Comparison of ENCODE assay signal across 1 cellular context in genomic region chr7:106071999-106072714, GRCh38.
TF ChIP-seq lines count a peak whose summit lies in the region.

No MANE protein-coding gene starts in this region.

TF ChIP-seq in HepG2, 621 proteins besides CTCF, POLR2A, EP300 and RAD21 (continued from another document and continues in another):
- TF ChIP-seq PATZ1 (CRISPR knock-in tag; IDR thresholded peaks at IDR 0.05) (peak; percentile 18; the same call in 1 of the 2 replicates), SMAD9 (CRISPR knock-in tag; IDR thresholded peaks at IDR 0.05) (no peak), ZNF770 (CRISPR knock-in tag; IDR thresholded peaks at IDR 0.05) (no peak), ZMAT3 (CRISPR knock-in tag; conservative IDR thresholded peaks at IDR 0.05) (peak; percentile 36; the same call in 1 of the 2 replicates), AGO2 (optimal IDR thresholded peaks at IDR 0.05; ENCODE audit: low read depth, low read length) (no peak), GFI1 (CRISPR knock-in tag; IDR thresholded peaks at IDR 0.05; ENCODE audit: borderline replicate concordance) (no peak; the same call in 1 of the 2 replicates), ZNF281 (CRISPR knock-in tag; IDR thresholded peaks at IDR 0.05; ENCODE audit: borderline replicate concordance) (no peak), ZNF710 (CRISPR knock-in tag; IDR thresholded peaks at IDR 0.05; ENCODE audit: borderline replicate concordance) (no peak), ZNF558 (CRISPR knock-in tag; IDR thresholded peaks at IDR 0.05; ENCODE audit: borderline replicate concordance) (peak; percentile 63; the same call in 1 of the 2 replicates), ZNF12 (CRISPR knock-in tag; IDR thresholded peaks at IDR 0.05) (no peak), AKAP8 (CRISPR knock-in tag; IDR thresholded peaks at IDR 0.05) (no peak), ZNF207 (IDR thresholded peaks at IDR 0.05; ENCODE audit: borderline replicate concordance) (no peak), ZNF646 (CRISPR knock-in tag; IDR thresholded peaks at IDR 0.05) (no peak), HES4 (CRISPR knock-in tag; IDR thresholded peaks at IDR 0.05; ENCODE audit: borderline replicate concordance) (no peak), EZH2 (conservative IDR thresholded peaks at IDR 0.05; ENCODE audit: low read depth, low read length) (no peak), ATAD3A (CRISPR knock-in tag; IDR thresholded peaks at IDR 0.05) (no peak), ERF (CRISPR knock-in tag; IDR thresholded peaks at IDR 0.05) (no peak), ZNF724P (CRISPR knock-in tag; IDR thresholded peaks at IDR 0.05; ENCODE audit: borderline replicate concordance) (no peak), RFX1 (IDR thresholded peaks at IDR 0.05) (no peak), ATF3 (CRISPR knock-in tag; IDR thresholded peaks at IDR 0.05) (no peak), SNAPC4 (CRISPR knock-in tag; IDR thresholded peaks at IDR 0.05) (no peak), ZNF430 (CRISPR knock-in tag; IDR thresholded peaks at IDR 0.05) (peak; percentile 87; the same call in 1 of the 2 replicates), ZNF580 (CRISPR knock-in tag; IDR thresholded peaks at IDR 0.05; ENCODE audit: borderline replicate concordance, low read depth) (0 out of 2 replicates have a peak, but pooled peaks have one; percentile 49), DBP (CRISPR knock-in tag; IDR thresholded peaks at IDR 0.05; ENCODE audit: not compliant biosample characterization) (peak; percentile 74), ZNF276 (CRISPR knock-in tag; IDR thresholded peaks at IDR 0.05; ENCODE audit: low read depth) (no peak), ADNP (CRISPR knock-in tag; IDR thresholded peaks at IDR 0.05) (no peak)
